8 cellular contexts compared by ENCODE assay signal in the genomic region with DNA sequence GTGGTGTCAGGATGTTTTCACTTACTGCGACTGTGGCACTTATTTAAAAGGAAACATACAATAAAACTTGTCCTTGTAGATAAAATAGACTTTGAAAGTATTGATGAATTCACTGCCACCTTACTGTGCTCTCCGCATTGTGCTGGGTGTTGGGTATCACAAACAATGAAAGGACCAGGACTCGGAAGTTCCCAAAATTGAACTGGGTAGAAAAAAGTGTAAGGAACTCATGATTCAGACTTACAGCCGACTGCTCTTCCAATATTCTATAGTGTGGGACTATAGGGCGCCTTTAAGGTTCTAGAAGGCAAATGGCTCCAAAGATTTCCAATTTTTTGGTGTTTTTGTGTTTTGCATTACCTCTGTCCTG. TPM values are rescaled to one million over a fixed set of nuclear protein-coding genes. Genes with fewer than 3 reads are reported as not detected.
DNase-seq lines count a peak whose midpoint lies in the region; ATAC-seq and TF ChIP-seq lines count a peak whose summit lies in the region.

No MANE protein-coding gene starts in this region.

- DNase-seq in SK-MEL-5 (ENCODE audit: low read depth, low spot score), result peak; percentile 44
- DNase-seq in fibroblast of the aortic adventitia (ENCODE audit: low read depth), result peak; percentile 39
- DNase-seq in skeletal muscle cell (ENCODE audit: low read depth), result no peak
- no peak for DNase-seq in retina
- DNase-seq in sciatic nerve (ENCODE audit: low spot score), result no peak
- no peak for DNase-seq in ACHN

- ATAC-seq in GM18498 (IDR thresholded peaks at IDR 0.05; ENCODE audit: unreplicated experiment) (peak; percentile 1), GM21786 (IDR thresholded peaks at IDR 0.05; ENCODE audit: unreplicated experiment) (no peak), sciatic nerve (no peak)

- H3K4me3 ChIP-seq in fibroblast of the aortic adventitia (ENCODE audit: low read depth, low read length), result peak overlapping the region; percentile 65
- H3K4me3 ChIP-seq in skeletal muscle cell (ENCODE audit: low read depth, low read length), result peak overlapping the region; percentile 73

- TF ChIP-seq CTCF in fibroblast of the aortic adventitia (IDR thresholded peaks at IDR 0.05; ENCODE audit: insufficient read depth, low read length), result no peak

- intact Hi-C loops in sciatic nerve (cut with DNase I), result no loop called here

- in situ Hi-C loops in SK-MEL-5 (cut with HindIII; ENCODE audit: low pct_unique_long_range_greater_than_20kb, low sequenced_read_pairs), result no loop called here
- in situ Hi-C loops in ACHN (cut with HindIII; ENCODE audit: low pct_ligation_motif_present, low pct_unique_long_range_greater_than_20kb, low sequenced_read_pairs), result no loop called here

RNA-seq across cellular contexts. Expression of a gene that starts 32.0 kb away (rescaled TPM):
- 30.9 and 31.9 TPM in 2 replicates for total RNA-seq in SK-MEL-5 (2014; rRNA removed; shearing (Covaris generic))
- 22.4 and 27.1 TPM in 2 replicates for polyA plus RNA-seq in SK-MEL-5 (2015; cell fraction: cytosol; rRNA removed)
- polyA plus RNA-seq in SK-MEL-5 (2015; cell fraction: nucleus; rRNA removed), result 33.1 and 38.2 TPM in 2 replicates
- 11.4 and 18.0 TPM in 2 replicates for total RNA-seq in fibroblast of the aortic adventitia (ENCODE audit: low replicate concordance)
- total RNA-seq in sciatic nerve, result 37.0 TPM

Comparison
In these comparisons a context has a peak if more than half of its experiments do, and no peak if none do; other contexts are left out.
1. DNase-seq: peak in SK-MEL-5 (single experiment) and fibroblast of the aortic adventitia (single experiment); none in skeletal muscle cell (single experiment), retina (single experiment), sciatic nerve (single experiment) and ACHN (single experiment).